ENCODE assay signal across 14 cellular contexts in the genomic region with DNA sequence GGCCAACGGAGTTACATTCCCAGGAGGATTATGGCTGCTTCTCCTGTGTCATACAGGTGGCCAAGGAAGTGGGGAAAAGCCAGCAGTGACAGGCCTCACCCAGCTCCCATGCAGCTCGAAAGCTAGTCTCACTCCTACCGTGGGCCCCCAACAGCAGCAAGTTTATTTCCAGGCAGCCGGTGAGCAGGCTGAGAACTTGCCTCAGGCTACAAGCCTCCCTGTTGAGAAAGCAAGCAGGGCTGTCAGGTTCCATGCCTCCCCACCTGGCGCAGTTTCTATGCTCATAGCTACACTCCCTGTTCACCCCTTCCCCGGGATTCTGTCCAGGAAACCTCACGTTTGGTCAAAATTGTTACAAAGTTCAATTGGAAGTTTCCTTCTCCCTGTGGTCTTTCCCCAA. TPM values are rescaled to one million over a fixed set of nuclear protein-coding genes. Genes with fewer than 3 reads are reported as not detected.
A peak's percentile ranks its signal among the peaks of the same experiment; 100 is the strongest.
DNase-seq lines count a peak whose midpoint lies in the region; ATAC-seq and TF ChIP-seq lines count a peak whose summit lies in the region.
"Had no signal": no experiment of that assay in that cellular context is flagged by ENCODE, and none has a peak within 500 bp of the region (broad histone marks: within the 10 kb centered on the region; RNA-seq: fewer than 3 reads in every experiment).

No MANE protein-coding gene starts in this region.

- no peaks in the 10 kb centered on the region for H3K9me3 ChIP-seq in endodermal cell (ENCODE audit: control insufficient read depth, low read length)
- H3K9me3 ChIP-seq: Caco-2 had no signal

- H3K27me3 ChIP-seq in endodermal cell (ENCODE audit: control insufficient read depth, insufficient read depth, low read length, poor library complexity, severe bottlenecking): no peaks in the 10 kb centered on the region
- no peaks in the 10 kb centered on the region for H3K27me3 ChIP-seq in mesendoderm (ENCODE audit: insufficient read depth, low read length, poor library complexity)

- no peak overlapping the region for H3K4me2 ChIP-seq in mesendoderm (ENCODE audit: low read length)
- H3K4me2 ChIP-seq: A549 had no signal

- H3K9ac ChIP-seq in endodermal cell (ENCODE audit: extremely low read depth, low read length, poor library complexity, severe bottlenecking): no peak overlapping the region
- no peak overlapping the region for H3K9ac ChIP-seq in mesendoderm (ENCODE audit: low read length)

- no peak overlapping the region for H3K23ac ChIP-seq in mesendoderm (ENCODE audit: low read length)

- H3K4me1 ChIP-seq in endodermal cell (ENCODE audit: control insufficient read depth, insufficient read depth, low read length) (no peaks in the 10 kb centered on the region), mesendoderm (ENCODE audit: control insufficient read depth, low read depth, low read length) (no peaks in the 10 kb centered on the region)
- H3K4me1 ChIP-seq: Caco-2 had no signal

- no peak overlapping the region for H2AK5ac ChIP-seq in mesendoderm (ENCODE audit: low read length)

- no peaks in the 10 kb centered on the region for H3K79me1 ChIP-seq in mesendoderm (ENCODE audit: low read length)

- H3K27me3 Mint-ChIP-seq in endodermal cell (ENCODE audit: insufficient read depth) (peaks cover 5% of the 10 kb centered on the region), glutamatergic neuron (ENCODE audit: unreplicated experiment) (no peaks in the 10 kb centered on the region)

- H4K5ac ChIP-seq in mesendoderm (ENCODE audit: low read length): no peak overlapping the region

- H3K18ac ChIP-seq in mesendoderm (ENCODE audit: low read length): no peak overlapping the region

- H3K36me3 Mint-ChIP-seq in endodermal cell (ENCODE audit: low read depth): no peaks in the 10 kb centered on the region
- H3K36me3 Mint-ChIP-seq in glutamatergic neuron (ENCODE audit: unreplicated experiment): no peaks in the 10 kb centered on the region
- H3K36me3 Mint-ChIP-seq: CD14-positive monocyte; CD8-positive, alpha-beta T cell had no signal

- H3K27ac Mint-ChIP-seq in endodermal cell (peak overlapping the region; percentile 50), glutamatergic neuron (ENCODE audit: unreplicated experiment) (no peak overlapping the region)
- H3K27ac Mint-ChIP-seq: CD14-positive monocyte; CD8-positive, alpha-beta T cell had no signal

- H3K36me3 ChIP-seq in endodermal cell (ENCODE audit: control insufficient read depth, insufficient read depth, low read length): no peaks in the 10 kb centered on the region
- H3K36me3 ChIP-seq in mesendoderm (ENCODE audit: control insufficient read depth, insufficient read depth, low read length): no peaks in the 10 kb centered on the region

- no peak for ATAC-seq in HG03571 (IDR thresholded peaks at IDR 0.05; ENCODE audit: unreplicated experiment)
- ATAC-seq: A549; CD8-positive, alpha-beta T cell; GM12878 had no signal

- H2BK15ac ChIP-seq in mesendoderm (replicated peaks; ENCODE audit: low read depth): no peak overlapping the region

- TF ChIP-seq CTCF in endodermal cell (conservative IDR thresholded peaks at IDR 0.05) (no peak), glutamatergic neuron (IDR thresholded peaks at IDR 0.05; ENCODE audit: partially characterized antibody, unreplicated experiment) (no peak)

- H3K4me3 Mint-ChIP-seq in endodermal cell (no peak overlapping the region), glutamatergic neuron (ENCODE audit: unreplicated experiment) (no peak overlapping the region)
- H3K4me3 Mint-ChIP-seq: CD14-positive monocyte; CD8-positive, alpha-beta T cell had no signal

- H2BK120ac ChIP-seq in mesendoderm (ENCODE audit: low read depth, low read length): no peak overlapping the region

- no peak overlapping the region for H4K8ac ChIP-seq in mesendoderm (ENCODE audit: low read depth, low read length)

- no peaks in the 10 kb centered on the region for H3K79me2 ChIP-seq in mesendoderm (ENCODE audit: control insufficient read depth, insufficient read depth, low read length)

- H3K4me3 ChIP-seq in endodermal cell (ENCODE audit: low read length): no peak overlapping the region
- H3K4me3 ChIP-seq in mesendoderm (ENCODE audit: low read length): no peak overlapping the region
- H3K4me3 ChIP-seq: A549, GM12878 had no signal

- no peak overlapping the region for H3K27ac ChIP-seq in endodermal cell (ENCODE audit: low read depth, low read length)
- no peak overlapping the region for H3K27ac ChIP-seq in mesendoderm (ENCODE audit: low read depth, low read length)
- H3K27ac ChIP-seq: A549, HL-60 had no signal

- no peak overlapping the region for H2BK5ac ChIP-seq in mesendoderm (ENCODE audit: low read length)

- H3K4me1 Mint-ChIP-seq in endodermal cell (peaks cover 3% of the 10 kb centered on the region), glutamatergic neuron (ENCODE audit: low read depth, unreplicated experiment) (no peaks in the 10 kb centered on the region)
- H3K4me1 Mint-ChIP-seq: CD14-positive monocyte had no signal

- H3K56ac ChIP-seq in mesendoderm (ENCODE audit: low read length): no peak overlapping the region

- H3K4ac ChIP-seq in mesendoderm (ENCODE audit: low read depth, low read length): no peak overlapping the region

- peaks cover 13% of the 10 kb centered on the region for H3K9me3 Mint-ChIP-seq in endodermal cell
- H3K9me3 Mint-ChIP-seq in glutamatergic neuron (ENCODE audit: unreplicated experiment): peaks cover 4% of the 10 kb centered on the region

- peak; percentile 2 for DNase-seq in COR-L47 (lab: John Stamatoyannopoulos, UW)
- peak; percentile 80 for DNase-seq in ELF-1 (ENCODE audit: low read depth, low spot score)
- DNase-seq in endodermal cell: no peak
- DNase-seq in mesendoderm: peak; percentile 18
- no peak for DNase-seq in DMS53 (lab: John Stamatoyannopoulos, UW)
- DNase-seq in glutamatergic neuron: no peak
- DNase-seq: Caco-2; CD8-positive, alpha-beta T cell; HCEC 1CT had no signal

- WGBS in endodermal cell (ENCODE audit: insufficient coverage in 1 of 2, insufficient read length in 1 of 2), 2 experiments: 89 to 94% methylated on average over 6 to 7 of the region's 7 CpGs
- WGBS in mesendoderm (ENCODE audit: extremely low coverage, insufficient coverage, low lambda C conversion rate): no CpG with 5 or more reads among the region's 7 CpGs

RNA-seq across cellular contexts. Expression of a gene that starts 27.5 kb away (rescaled TPM):
- total RNA-seq in endodermal cell (1 to 10 TPM in 1 of 2 donors, under 1 TPM in 1; 0.84 to 1.8 TPM), glutamatergic neuron (ENCODE audit: unreplicated experiment) (0.20 TPM)
- polyA plus RNA-seq in endodermal cell (2013, experiment 1 of 2): 0.21 TPM
- polyA plus RNA-seq in endodermal cell (2013, experiment 2 of 2): 0.66 TPM
- polyA plus RNA-seq in mesendoderm (2013, experiment 1 of 2): 0.51 TPM
- polyA plus RNA-seq in mesendoderm (2013, experiment 2 of 2): 0.55 TPM
- total RNA-seq: CD8-positive, alpha-beta T cell had no signal
- polyA plus RNA-seq: CD14-positive monocyte had no signal

Comparison
In these comparisons a context has a peak if more than half of its experiments do, and no peak if none do; other contexts are left out.
1. DNase-seq: peak in COR-L47 (single experiment), ELF-1 (single experiment) and mesendoderm (single experiment); none in endodermal cell (single experiment), DMS53 (single experiment) and glutamatergic neuron (single experiment).